8 cellular contexts compared by ENCODE assay signal in genomic region chr2:62196278-62196901, GRCh38. TPM values are rescaled to one million over a fixed set of nuclear protein-coding genes. Genes with fewer than 3 reads are reported as not detected.
DNase-seq lines count a peak whose midpoint lies in the region; ATAC-seq and TF ChIP-seq lines count a peak whose summit lies in the region.

No MANE protein-coding gene starts in this region.

- peak overlapping the region; percentile 87 for H3K4me3 Mint-ChIP-seq in GM23338
- peak overlapping the region; percentile 96 for H3K4me3 Mint-ChIP-seq in activated CD8-positive, alpha-beta T cell treated with anti-CD3 and anti-CD28 coated beads for 36 hours
- H3K4me3 Mint-ChIP-seq in endodermal cell: peak overlapping the region; percentile 92
- peak overlapping the region; percentile 89 for H3K4me3 Mint-ChIP-seq in stimulated activated effector memory CD8-positive, alpha-beta T cell treated with anti-CD3 and anti-CD28 coated beads, Interleukin-12 subunit alpha, Interleukin-12 subunit beta, amount 100 ng/mL, for 72 hours

- H3K4me3 ChIP-seq in GM23338 (peak overlapping the region; percentile 99), endodermal cell (ENCODE audit: low read length) (peak overlapping the region; percentile 93), muscle layer of duodenum (ENCODE audit: low read depth in 1 of 2, low read length in 2 of 2) (peak overlapping the region; percentile 85 to 97)

- CTCF ChIA-PET in activated CD8-positive, alpha-beta T cell treated with anti-CD3 and anti-CD28 coated beads for 36 hours (lab: Charles Lee): interaction anchor here (1.1 kb wide), 1 partner anchor 32 kb away, joined by 3 read pairs; no protein-coding TSS in a partner anchor

- peaks cover 13% of the 10 kb centered on the region for H3K27me3 Mint-ChIP-seq in GM23338 (ENCODE audit: insufficient read depth, low read depth, poor library complexity)
- H3K27me3 Mint-ChIP-seq in activated CD8-positive, alpha-beta T cell treated with anti-CD3 and anti-CD28 coated beads for 36 hours: no peaks in the 10 kb centered on the region
- H3K27me3 Mint-ChIP-seq in endodermal cell (ENCODE audit: insufficient read depth): no peaks in the 10 kb centered on the region

- H3K9me3 ChIP-seq in ES-I3 (ENCODE audit: control insufficient read depth, insufficient read depth, low read length) (no peaks in the 10 kb centered on the region), endodermal cell (ENCODE audit: control insufficient read depth, low read length) (no peaks in the 10 kb centered on the region), muscle layer of duodenum (ENCODE audit: control insufficient read depth in 1 of 2, low read length in 2 of 2) (no peaks in the 10 kb centered on the region)

- H3K9ac ChIP-seq in ES-I3 (ENCODE audit: low read depth, low read length): peak overlapping the region; percentile 89
- H3K9ac ChIP-seq in endodermal cell (ENCODE audit: extremely low read depth, low read length, poor library complexity, severe bottlenecking): peak overlapping the region; percentile 73

- no peaks in the 10 kb centered on the region for H3K36me3 Mint-ChIP-seq in GM23338 (ENCODE audit: low read depth)
- H3K36me3 Mint-ChIP-seq in activated CD8-positive, alpha-beta T cell treated with anti-CD3 and anti-CD28 coated beads for 36 hours (ENCODE audit: low read depth): peaks cover 28% of the 10 kb centered on the region
- peaks cover 3% of the 10 kb centered on the region for H3K36me3 Mint-ChIP-seq in endodermal cell (ENCODE audit: low read depth)
- peaks cover 6% of the 10 kb centered on the region for H3K36me3 Mint-ChIP-seq in stimulated activated effector memory CD8-positive, alpha-beta T cell treated with anti-CD3 and anti-CD28 coated beads, Interleukin-12 subunit alpha, Interleukin-12 subunit beta, amount 100 ng/mL, for 72 hours

- H3K4me1 Mint-ChIP-seq in GM23338 (peaks cover 39% of the 10 kb centered on the region), endodermal cell (peaks cover 42% of the 10 kb centered on the region)
- peaks cover 30% of the 10 kb centered on the region for H3K4me1 Mint-ChIP-seq in activated CD8-positive, alpha-beta T cell treated with anti-CD3 and anti-CD28 coated beads for 36 hours (ENCODE audit: low read depth)
- peaks cover 35% of the 10 kb centered on the region for H3K4me1 Mint-ChIP-seq in stimulated activated effector memory CD8-positive, alpha-beta T cell treated with anti-CD3 and anti-CD28 coated beads, Interleukin-12 subunit alpha, Interleukin-12 subunit beta, amount 100 ng/mL, for 72 hours

- peak; percentile 52 for ATAC-seq in GM23338
- ATAC-seq in activated CD8-positive, alpha-beta T cell treated with anti-CD3 and anti-CD28 coated beads for 36 hours: peak; percentile 32
- peak; percentile 65 for ATAC-seq in stimulated activated effector memory CD8-positive, alpha-beta T cell treated with anti-CD3 and anti-CD28 coated beads, Interleukin-12 subunit alpha, Interleukin-12 subunit beta, amount 100 ng/mL, for 72 hours

- POLR2A ChIA-PET in activated CD8-positive, alpha-beta T cell treated with anti-CD3 and anti-CD28 coated beads for 36 hours (lab: Charles Lee): interaction anchor here (1.0 to 9.3 kb wide), 5 partner anchors 14 to 110 kb away, joined by 3 to 112 read pairs (median 6); no protein-coding TSS in a partner anchor

- H3K4me2 ChIP-seq in GM23338: peak overlapping the region; percentile 99

- peaks cover 51% of the 10 kb centered on the region for H3K79me2 ChIP-seq in GM23338 (replicated peaks; ENCODE audit: insufficient read depth)

- peak overlapping the region; percentile 76; the same call in 1 of the 2 replicates for H2AFZ ChIP-seq in GM23338

- H3K27ac Mint-ChIP-seq in GM23338 (peak overlapping the region; percentile 81; the same call in 1 of the 2 replicates), endodermal cell (peak overlapping the region; percentile 80)
- peak overlapping the region; percentile 95 for H3K27ac Mint-ChIP-seq in activated CD8-positive, alpha-beta T cell treated with anti-CD3 and anti-CD28 coated beads for 36 hours
- H3K27ac Mint-ChIP-seq in stimulated activated effector memory CD8-positive, alpha-beta T cell treated with anti-CD3 and anti-CD28 coated beads, Interleukin-12 subunit alpha, Interleukin-12 subunit beta, amount 100 ng/mL, for 72 hours: peak overlapping the region; percentile 90

- H3K27ac ChIP-seq in GM23338 (ENCODE audit: low read depth) (peak overlapping the region; percentile 91), endodermal cell (ENCODE audit: low read depth, low read length) (peak overlapping the region; percentile 27), muscle layer of duodenum (ENCODE audit: low read length) (peak overlapping the region; percentile 85)

- peaks cover 42% of the 10 kb centered on the region for H4K20me1 ChIP-seq in GM23338 (replicated peaks; ENCODE audit: insufficient read depth)

- TF ChIP-seq CTCF in GM23338 (conservative IDR thresholded peaks at IDR 0.05; ENCODE audit: low read depth in 2 of 2) (no peak), endodermal cell (conservative IDR thresholded peaks at IDR 0.05) (peak; percentile 24)
- no peak for TF ChIP-seq CTCF in activated CD8-positive, alpha-beta T cell treated with anti-CD3 and anti-CD28 coated beads for 36 hours (IDR thresholded peaks at IDR 0.05)

- H3K27me3 ChIP-seq in GM23338 (ENCODE audit: insufficient read depth) (no peaks in the 10 kb centered on the region), endodermal cell (ENCODE audit: control insufficient read depth, insufficient read depth, low read length, poor library complexity, severe bottlenecking) (no peaks in the 10 kb centered on the region), muscle layer of duodenum (ENCODE audit: low read depth, low read length) (no peaks in the 10 kb centered on the region)

- H3K9me2 ChIP-seq in GM23338 (ENCODE audit: insufficient read depth): no peaks in the 10 kb centered on the region

- DNase-seq in GM23338 (ENCODE audit: low spot score) (peak; percentile 66), M059J (ENCODE audit: low read depth) (peak; percentile 44), endodermal cell (peak; percentile 86), AG08396 (ENCODE audit: low spot score) (no peak)
- DNase-seq in activated CD8-positive, alpha-beta T cell treated with anti-CD3 and anti-CD28 coated beads for 36 hours: peak; percentile 70
- peak; percentile 37 to 84 for DNase-seq in stimulated activated effector memory CD8-positive, alpha-beta T cell treated with anti-CD3 and anti-CD28 coated beads, Interleukin-12 subunit alpha, Interleukin-12 subunit beta, amount 100 ng/mL, for 72 hours (ENCODE audit: low spot score in 2 of 2)

- intact Hi-C loops in activated CD8-positive, alpha-beta T cell treated with anti-CD3 and anti-CD28 coated beads for 36 hours (cut with micrococcal nuclease): loop anchor here (5.0 kb wide), 3 partner anchors 204 to 659 kb away; partner anchors contain the start of gene XPO1

- H3K9me3 Mint-ChIP-seq in GM23338 (peaks cover 3% of the 10 kb centered on the region; the same call in 2 of the 3 replicates), endodermal cell (no peaks in the 10 kb centered on the region)
- no peaks in the 10 kb centered on the region for H3K9me3 Mint-ChIP-seq in activated CD8-positive, alpha-beta T cell treated with anti-CD3 and anti-CD28 coated beads for 36 hours
- no peaks in the 10 kb centered on the region for H3K9me3 Mint-ChIP-seq in stimulated activated effector memory CD8-positive, alpha-beta T cell treated with anti-CD3 and anti-CD28 coated beads, Interleukin-12 subunit alpha, Interleukin-12 subunit beta, amount 100 ng/mL, for 72 hours

- H3K4me1 ChIP-seq in ES-I3 (ENCODE audit: insufficient read depth, low read length): peaks cover 16% of the 10 kb centered on the region
- peaks cover 46% of the 10 kb centered on the region for H3K4me1 ChIP-seq in GM23338 (ENCODE audit: insufficient read depth)
- peaks cover 8% of the 10 kb centered on the region for H3K4me1 ChIP-seq in endodermal cell (ENCODE audit: control insufficient read depth, insufficient read depth, low read length)
- H3K4me1 ChIP-seq in muscle layer of duodenum (ENCODE audit: control insufficient read depth in 1 of 2, insufficient read depth in 2 of 2, low read length in 2 of 2): peaks cover 0 to 25% of the 10 kb centered on the region in 2 donors

- no peaks in the 10 kb centered on the region for H3K36me3 ChIP-seq in ES-I3 (ENCODE audit: insufficient read depth, low read length)
- H3K36me3 ChIP-seq in GM23338 (ENCODE audit: insufficient read depth): no peaks in the 10 kb centered on the region
- H3K36me3 ChIP-seq in endodermal cell (ENCODE audit: control insufficient read depth, insufficient read depth, low read length): peaks cover 16% of the 10 kb centered on the region
- H3K36me3 ChIP-seq in muscle layer of duodenum (ENCODE audit: control insufficient read depth in 1 of 2, insufficient read depth in 2 of 2, low read length in 2 of 2): no peaks in the 10 kb centered on the region

- 0% methylated on average over 20 to 63 of the region's 63 CpGs for WGBS in endodermal cell (ENCODE audit: insufficient coverage in 1 of 2, insufficient read length in 1 of 2), 2 experiments

- peaks cover 10% of the 10 kb centered on the region; the same call in 1 of the 2 replicates for H3F3A ChIP-seq in GM23338 (replicated peaks; ENCODE audit: low read depth)

TF ChIP-seq in GM23338, 12 proteins besides CTCF, POLR2A, EP300 and RAD21 (continues in another document):
- TF ChIP-seq POLR2AphosphoS5 (IDR thresholded peaks at IDR 0.05; ENCODE audit: low read depth): no peak
- TF ChIP-seq JUNB (IDR thresholded peaks at IDR 0.05; ENCODE audit: unreplicated experiment): no peak
- TF ChIP-seq NANOG (IDR thresholded peaks at IDR 0.05; ENCODE audit: borderline replicate concordance): no peak

RNA-seq across cellular contexts. Expression of gene B3GNT2, which starts 0.5 kb away (rescaled TPM):
- total RNA-seq in GM23338 (2014; rRNA removed; shearing (Covaris generic)): 70.4 and 73.1 TPM in 2 replicates
- 32.3 and 35.5 TPM in 2 replicates for polyA plus RNA-seq in GM23338 (2016; fragmentation: Nextera tagmentation; extraction: Ambion mirVana)
- total RNA-seq in M059J (2014; rRNA removed; shearing (Covaris generic)): 31.0 and 36.9 TPM in 2 replicates
- total RNA-seq in activated CD8-positive, alpha-beta T cell treated with anti-CD3 and anti-CD28 coated beads for 36 hours: 10 to 100 TPM; 44.3 to 45.5 TPM
- 10 to 100 TPM; 38.7 to 59.2 TPM for total RNA-seq in endodermal cell
- 19.3 TPM for polyA plus RNA-seq in endodermal cell (2013, experiment 1 of 2)
- polyA plus RNA-seq in endodermal cell (2013, experiment 2 of 2): 21.8 TPM

Comparison
In these comparisons a context has a peak if more than half of its experiments do, and no peak if none do; other contexts are left out.
1. H3K27ac ChIP-seq: peak in every context shown above with its lines; median percentile 91 in GM23338; 85 in muscle layer of duodenum; 27 in endodermal cell.